ENCODE assay signal across 8 cellular contexts in genomic region chr3:160754855-160755747, GRCh38. TPM values are rescaled to one million over a fixed set of nuclear protein-coding genes. Genes with fewer than 3 reads are reported as not detected.
DNase-seq lines count a peak whose midpoint lies in the region; ATAC-seq and TF ChIP-seq lines count a peak whose summit lies in the region.

No MANE protein-coding gene starts in this region.

- H3K4me3 Mint-ChIP-seq in T-helper 2 cell treated with Interferon-gamma antibody and Interleukin-4, amounts not matched to agents 5 μg/mL and 100 μg/mL, for 36 hours, result peak overlapping the region; percentile 90

- ATAC-seq in GM18508 (IDR thresholded peaks at IDR 0.05; ENCODE audit: insufficient read depth, unreplicated experiment), result peak; percentile 70
- peak; percentile 92 for ATAC-seq in HG02970 (IDR thresholded peaks at IDR 0.05; ENCODE audit: low FRiP score, unreplicated experiment)
- peak; percentile 98 for ATAC-seq in right cardiac atrium

- H3K36me3 Mint-ChIP-seq in T-helper 2 cell treated with Interferon-gamma antibody and Interleukin-4, amounts not matched to agents 5 μg/mL and 100 μg/mL, for 36 hours (ENCODE audit: low read depth), result no peaks in the 10 kb centered on the region

- intact Hi-C loops in ascending aorta (cut with DNase I), result loop anchor here (1.0 to 5.0 kb wide), 8 partner anchors 46 to 662 kb away; partner anchors contain the start of genes KPNA4 and NMD3
- intact Hi-C loops in right cardiac atrium (cut with DNase I), result loop anchor here in 1 of 4 donors (5.0 to 10.0 kb wide), 2 partner anchors 52 to 170 kb away; no protein-coding TSS in a partner anchor
- intact Hi-C loops in uterus (cut with DNase I; ENCODE audit: low total_unique reads), result no loop called here

- H3K36me3 ChIP-seq in ascending aorta (no peaks in the 10 kb centered on the region), uterus (no peaks in the 10 kb centered on the region)

- H3K4me1 Mint-ChIP-seq in T-helper 2 cell treated with Interferon-gamma antibody and Interleukin-4, amounts not matched to agents 5 μg/mL and 100 μg/mL, for 36 hours (ENCODE audit: low read depth), result peaks cover 24% of the 10 kb centered on the region

- DNase-seq in NCI-H187 (lab: John Stamatoyannopoulos, UW) (peak; percentile 77 to 97), ascending aorta (ENCODE audit: low spot score in 2 of 2) (peak; percentile 85 to 96), right cardiac atrium (peak; percentile 94 to 98 (median 97)), putamen (ENCODE audit: low spot score) (peak; percentile 95), uterus (peak; percentile 91 to 94)
- DNase-seq in T-helper 2 cell treated with Interferon-gamma antibody and Interleukin-4, amounts not matched to agents 5 μg/mL and 100 μg/mL, for 36 hours (ENCODE audit: low spot score), result peak; percentile 83

- H3K4me1 ChIP-seq in ascending aorta (peaks cover 4 to 11% of the 10 kb centered on the region in 2 donors), right cardiac atrium (ENCODE audit: control insufficient read depth, insufficient read depth, low read length) (no peaks in the 10 kb centered on the region), uterus (no peaks in the 10 kb centered on the region)

- H3K9me3 Mint-ChIP-seq in T-helper 2 cell treated with Interferon-gamma antibody and Interleukin-4, amounts not matched to agents 5 μg/mL and 100 μg/mL, for 36 hours, result no peaks in the 10 kb centered on the region

- peak; percentile 85 to 86 for TF ChIP-seq POLR2A in uterus (IDR thresholded peaks at IDR 0.05)

- TF ChIP-seq CTCF in ascending aorta (IDR thresholded peaks at IDR 0.05), result no peak
- TF ChIP-seq CTCF in uterus (IDR thresholded peaks at IDR 0.05), result no peak

- H3K27me3 Mint-ChIP-seq in T-helper 2 cell treated with Interferon-gamma antibody and Interleukin-4, amounts not matched to agents 5 μg/mL and 100 μg/mL, for 36 hours (ENCODE audit: low read depth), result peaks cover 51% of the 10 kb centered on the region

- H3K27ac ChIP-seq in ascending aorta (peak overlapping the region; percentile 92 to 93), right cardiac atrium (ENCODE audit: low read length) (peak overlapping the region; percentile 97), uterus (peak overlapping the region; percentile 92 to 98)

- under 1% methylated on average over 85 of the region's 85 CpGs for WGBS in right cardiac atrium

- peak overlapping the region; percentile 96 for H3K27ac Mint-ChIP-seq in T-helper 2 cell treated with Interferon-gamma antibody and Interleukin-4, amounts not matched to agents 5 μg/mL and 100 μg/mL, for 36 hours

- H3K27me3 ChIP-seq in ascending aorta (no peaks in the 10 kb centered on the region), right cardiac atrium (ENCODE audit: control insufficient read depth, insufficient read depth) (no peaks in the 10 kb centered on the region), uterus (no peaks in the 10 kb centered on the region)

- H3K9me3 ChIP-seq in ascending aorta (no peaks in the 10 kb centered on the region), right cardiac atrium (ENCODE audit: control insufficient read depth, low read length) (no peaks in the 10 kb centered on the region), uterus (no peaks in the 10 kb centered on the region)

- H3K4me3 ChIP-seq in ascending aorta (peak overlapping the region; percentile 86 to 97), right cardiac atrium (ENCODE audit: low read length) (peak overlapping the region; percentile 78), uterus (peak overlapping the region; percentile 51 to 96)

RNA-seq across cellular contexts. Expression of gene PPM1L, which starts 0.9 kb away (rescaled TPM):
- total RNA-seq in ascending aorta (20.3 TPM), right cardiac atrium (10 to 100 TPM; 23.4 to 31.7 (median 27.2) TPM), uterus (10 to 100 TPM in 3 of 4 donors, 1 to 10 TPM in 1; 3.2 to 27.9 (median 16.4) TPM)
- polyA plus RNA-seq in right cardiac atrium, result 6.1 TPM

Comparison
In these comparisons a context has a peak if more than half of its experiments do, and no peak if none do; other contexts are left out.
1. Peak in every context shown above with its lines: DNase-seq, ATAC-seq, H3K4me3 ChIP-seq and H3K27ac ChIP-seq.